ENCODE assay signal across 19 cellular contexts in the genomic region with DNA sequence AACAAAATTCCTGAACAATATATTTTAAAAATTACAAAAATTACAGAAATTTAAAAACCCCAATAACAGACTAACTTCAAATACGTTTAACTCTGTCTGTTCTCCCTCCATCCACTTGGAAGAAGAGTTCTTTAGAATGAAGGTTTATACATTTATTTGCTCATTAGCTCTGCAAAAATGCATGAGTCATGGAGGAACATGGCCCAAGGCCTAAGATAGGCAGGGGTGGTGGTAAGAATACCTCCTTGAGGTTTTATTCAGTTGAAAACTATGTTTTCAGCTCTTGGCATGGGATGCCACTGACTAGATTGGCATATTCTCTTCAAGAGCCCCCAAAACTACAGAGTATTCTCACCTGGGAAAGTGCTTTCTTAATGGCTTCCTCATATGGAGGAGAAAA. TPM values are rescaled to one million over a fixed set of nuclear protein-coding genes. Genes with fewer than 3 reads are reported as not detected.
A peak's percentile ranks its signal among the peaks of the same experiment; 100 is the strongest.
DNase-seq lines count a peak whose midpoint lies in the region; ATAC-seq, FAIRE-seq and TF ChIP-seq lines count a peak whose summit lies in the region.
"Had no signal": no experiment of that assay in that cellular context is flagged by ENCODE, and none has a peak within 500 bp of the region (broad histone marks: within the 10 kb centered on the region; RNA-seq: fewer than 3 reads in every experiment).

No MANE protein-coding gene starts in this region.

- no peak overlapping the region for H2BK120ac ChIP-seq in mesenchymal stem cell (ENCODE audit: low read depth, low read length)

- no peaks in the 10 kb centered on the region for H3K4me1 ChIP-seq in mesenchymal stem cell (ENCODE audit: control insufficient read depth, insufficient read depth, low read depth, low read length)

- peaks cover 14% of the 10 kb centered on the region for H3K79me1 ChIP-seq in mesenchymal stem cell (replicated peaks; ENCODE audit: low read length, poor library complexity, severe bottlenecking)

- DNase-seq in ELR (ENCODE audit: low read depth) (peak; percentile 85), RCC 7860 (ENCODE audit: low spot score) (peak; percentile 26), choroid plexus epithelial cell (ENCODE audit: low read depth) (peak; percentile 69), mesenchymal stem cell (peak; percentile 54), islet precursor cell (no peak), SKM-1 (lab: John Stamatoyannopoulos, UW; ENCODE audit: unreplicated experiment) (no peak)
- DNase-seq: activated CD4-positive, alpha-beta T cell treated with anti-CD3 and anti-CD28 coated beads for 1 hour; activated naive CD4-positive, alpha-beta T cell treated with anti-CD3 and anti-CD28 coated beads, Interleukin-2, amount 10 ng/mL, durations not matched to agents 7 days and 5 days; CD4-positive, alpha-beta T cell; hypothalamus; left ventricle myocardium superior; naive thymus-derived CD4-positive, alpha-beta T cell; NCI-H2029; psoas muscle had no signal

- H2AFZ ChIP-seq in mesenchymal stem cell (ENCODE audit: low read depth, low read length) = no peak overlapping the region

- WGBS in mesenchymal stem cell = no CpG with 5 or more reads among the region's 1 CpG

- H4K91ac ChIP-seq in mesenchymal stem cell (ENCODE audit: low read length) = no peak overlapping the region

- H3K4me3 ChIP-seq in choroid plexus epithelial cell (ENCODE audit: low read depth, low read length) (no peak overlapping the region), mesenchymal stem cell (ENCODE audit: insufficient read depth in 1 of 2, low read depth in 1 of 2, low read length in 2 of 2) (no peak overlapping the region)
- H3K4me3 ChIP-seq: psoas muscle had no signal

- H3K27me3 ChIP-seq in mesenchymal stem cell (ENCODE audit: control insufficient read depth in 1 of 2, insufficient read depth in 1 of 2, low read length in 2 of 2) = no peaks in the 10 kb centered on the region

- H3K36me3 ChIP-seq in mesenchymal stem cell (ENCODE audit: control insufficient read depth in 1 of 2, insufficient read depth in 2 of 2, low read depth in 1 of 2, low read length in 2 of 2) = peaks cover under 1 to 84% of the 10 kb centered on the region in 2 experiments

- no peak overlapping the region for H3K9ac ChIP-seq in mesenchymal stem cell (ENCODE audit: low read length)

- H2BK15ac ChIP-seq in mesenchymal stem cell (ENCODE audit: low read depth, poor library complexity, severe bottlenecking) = no peak overlapping the region

- H2AK5ac ChIP-seq in mesenchymal stem cell (ENCODE audit: low read length, severe bottlenecking) = no peak overlapping the region

- ATAC-seq in HG02970 (IDR thresholded peaks at IDR 0.05; ENCODE audit: low FRiP score, unreplicated experiment) (no peak), GM19351 (IDR thresholded peaks at IDR 0.05; ENCODE audit: unreplicated experiment) (no peak)
- ATAC-seq: left ventricle myocardium superior; naive thymus-derived CD4-positive, alpha-beta T cell; Panc1; psoas muscle had no signal

- FAIRE-seq in RCC 7860 (lab: Jason Lieb, UNC) = peak; percentile 63
- FAIRE-seq: endothelial cell of umbilical vein, GM12892 had no signal

- H3K27ac ChIP-seq in mesenchymal stem cell (ENCODE audit: low read length, poor library complexity, severe bottlenecking) = no peak overlapping the region
- H3K27ac ChIP-seq: psoas muscle had no signal

- no peak overlapping the region for H2BK12ac ChIP-seq in mesenchymal stem cell (ENCODE audit: low read length in 2 of 2)

- H3K9me3 ChIP-seq in mesenchymal stem cell (ENCODE audit: control insufficient read depth, low read length) = no peaks in the 10 kb centered on the region
- H3K9me3 ChIP-seq: psoas muscle had no signal

- no peak for TF ChIP-seq CTCF in choroid plexus epithelial cell (conservative IDR thresholded peaks at IDR 0.05; ENCODE audit: low read depth, low read length)

- H3K4ac ChIP-seq in mesenchymal stem cell (ENCODE audit: low read depth in 1 of 2, low read length in 2 of 2) = no peak overlapping the region

- H2BK5ac ChIP-seq in mesenchymal stem cell (ENCODE audit: low read depth, low read length, poor library complexity, severe bottlenecking) = no peak overlapping the region

- no peak overlapping the region for H3K4me2 ChIP-seq in mesenchymal stem cell (ENCODE audit: low read length, poor library complexity, severe bottlenecking)

- no peak overlapping the region for H3K23ac ChIP-seq in mesenchymal stem cell (ENCODE audit: low read length in 2 of 2)

- no peak overlapping the region for H4K8ac ChIP-seq in mesenchymal stem cell (ENCODE audit: low read length)

- no peak overlapping the region for H3K14ac ChIP-seq in mesenchymal stem cell (ENCODE audit: low read length in 2 of 2)

- H3K18ac ChIP-seq in mesenchymal stem cell (ENCODE audit: low read depth in 1 of 2, low read length in 2 of 2) = no peak overlapping the region

RNA-seq across cellular contexts. Expression of a gene that starts 8.8 kb away (rescaled TPM):
- 0.15 TPM for polyA plus RNA-seq in mesenchymal stem cell (2013, experiment 1 of 2)
- polyA plus RNA-seq in mesenchymal stem cell (2013, experiment 2 of 2) = 0.18 TPM

RNA-seq across cellular contexts. Expression of a gene that starts 9.1 kb away (rescaled TPM):
- polyA plus RNA-seq in mesenchymal stem cell (2013, experiment 1 of 2) = 60.9 TPM
- 65.6 TPM for polyA plus RNA-seq in mesenchymal stem cell (2013, experiment 2 of 2)

RNA-seq across cellular contexts. Expression of a gene that starts 22.1 kb away (rescaled TPM):
- polyA plus RNA-seq in mesenchymal stem cell (2013, experiment 1 of 2) = 11.7 TPM
- 11.5 TPM for polyA plus RNA-seq in mesenchymal stem cell (2013, experiment 2 of 2)
- polyA plus RNA-seq: naive thymus-derived CD4-positive, alpha-beta T cell had no signal

Comparison
In these comparisons a context has a peak if more than half of its experiments do, and no peak if none do; other contexts are left out.
1. DNase-seq: peak in ELR (single experiment), RCC 7860 (single experiment), choroid plexus epithelial cell (single experiment) and mesenchymal stem cell (single experiment); none in islet precursor cell (single experiment) and SKM-1 (single experiment).